ENCODE assay signal across 21 cellular contexts in the genomic region with DNA sequence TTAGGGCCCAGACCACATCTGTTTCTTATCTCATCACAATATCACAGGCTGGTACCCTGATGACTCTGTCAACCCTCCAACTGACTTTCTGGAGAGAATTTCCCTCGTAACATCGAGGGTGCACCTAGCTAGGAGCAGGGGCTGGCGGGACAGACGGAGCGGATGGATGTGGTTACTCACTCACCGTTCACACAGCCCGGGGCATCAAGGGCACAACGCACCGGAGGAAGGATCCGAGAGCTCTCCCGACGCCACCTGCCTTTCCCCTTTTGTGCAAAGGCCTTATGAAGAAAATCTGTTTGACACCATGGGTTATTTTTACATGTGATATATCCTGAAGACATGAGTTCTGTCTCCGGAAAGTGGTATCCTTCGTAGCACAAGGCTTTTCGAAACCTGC. TPM values are rescaled to one million over a fixed set of nuclear protein-coding genes. Genes with fewer than 3 reads are reported as not detected.
A peak's percentile ranks its signal among the peaks of the same experiment; 100 is the strongest.
DNase-seq lines count a peak whose midpoint lies in the region; ATAC-seq and TF ChIP-seq lines count a peak whose summit lies in the region.
"Had no signal": no experiment of that assay in that cellular context is flagged by ENCODE, and none has a peak within 500 bp of the region (broad histone marks: within the 10 kb centered on the region; RNA-seq: fewer than 3 reads in every experiment).

No MANE protein-coding gene starts in this region.

- peak; percentile 35 for DNase-seq in SK-N-SH
- DNase-seq in central memory CD8-positive, alpha-beta T cell (ENCODE audit: low spot score in 2 of 2) = no peak
- peak; percentile 56 for DNase-seq in sigmoid colon
- DNase-seq in stimulated activated CD4-positive, alpha-beta T cell treated with anti-CD3 and anti-CD28 coated beads, Interleukin-4, amount 100 ng/mL, for 1 hour = no peak
- DNase-seq in COR-L47 (lab: John Stamatoyannopoulos, UW) = no peak
- DNase-seq in putamen (ENCODE audit: low spot score) = no peak
- DNase-seq: activated CD4-positive, alpha-beta T cell treated with anti-CD3 and anti-CD28 coated beads, Interleukin-2, amount 50 U/mL, for 1 hour; activated T-cell treated with anti-CD3 and anti-CD28 coated beads, Interleukin-2, amount 50 U/mL, for 4 hours; effector CD4-positive, alpha-beta T cell; hippocampal formation; NCI-H1694; NCI-H2171; NCI-H524 treated with DMSO at 0.1 percent for 48 hours; stimulated activated naive CD8-positive, alpha-beta T cell treated with anti-CD3 and anti-CD28 coated beads, Interleukin-15, Interleukin-2, amounts not matched to agents 100 U/mL and 50 U/mL, for 24 hours had no signal

- TF ChIP-seq RAD21 in SK-N-SH (IDR thresholded peaks at IDR 0.05; ENCODE audit: low read length) = no peak

- H3K4me3 ChIP-seq in SK-N-SH (ENCODE audit: low read depth in 2 of 2, low read length in 1 of 2) (no peak overlapping the region), sigmoid colon (no peak overlapping the region)
- H3K4me3 ChIP-seq: tibial nerve had no signal

- peaks cover 2% of the 10 kb centered on the region for H3K27me3 Mint-ChIP-seq in IgD-negative memory B cell
- H3K27me3 Mint-ChIP-seq in central memory CD8-positive, alpha-beta T cell = no peaks in the 10 kb centered on the region
- H3K27me3 Mint-ChIP-seq: activated naive CD8-positive, alpha-beta T cell had no signal

- peaks cover 64 to 74% (median 73%) of the 10 kb centered on the region in 3 donors for H3K4me1 Mint-ChIP-seq in IgD-negative memory B cell
- H3K4me1 Mint-ChIP-seq in central memory CD8-positive, alpha-beta T cell = peaks cover 70% of the 10 kb centered on the region

- H3K27me3 ChIP-seq in SK-N-SH (ENCODE audit: insufficient read depth) (no peaks in the 10 kb centered on the region), sigmoid colon (no peaks in the 10 kb centered on the region)
- H3K27me3 ChIP-seq: tibial nerve had no signal

- H3K36me3 Mint-ChIP-seq in IgD-negative memory B cell = peaks cover 10% of the 10 kb centered on the region
- peaks cover 48% of the 10 kb centered on the region for H3K36me3 Mint-ChIP-seq in central memory CD8-positive, alpha-beta T cell (ENCODE audit: insufficient read depth)

- no peaks in the 10 kb centered on the region; a peak in 1 of 4 replicates for H3K4me1 ChIP-seq in SK-N-SH (ENCODE audit: control insufficient read depth in 1 of 2, insufficient read depth in 2 of 2, low read depth in 1 of 2, low read length in 1 of 2)
- no peaks in the 10 kb centered on the region for H3K4me1 ChIP-seq in sigmoid colon

- H3K9ac ChIP-seq in SK-N-SH = no peak overlapping the region

- ATAC-seq in SK-N-SH treated with all-trans-retinoic acid at 6 μM for 48 hours = no peak
- no peak for ATAC-seq in central memory CD8-positive, alpha-beta T cell (replicated peaks; ENCODE audit: extremely low read depth, poor library complexity, severe bottlenecking)
- ATAC-seq: activated T-cell treated with anti-CD3 and anti-CD28 coated beads, Interleukin-2, amount 50 U/mL, for 4 hours had no signal

- H3K79me2 ChIP-seq in SK-N-SH (ENCODE audit: insufficient read depth) = no peaks in the 10 kb centered on the region

- H3K36me3 ChIP-seq in SK-N-SH (replicated peaks in 1 of 2; ENCODE audit: control insufficient read depth in 1 of 2, insufficient read depth in 2 of 2, low read length in 1 of 2) (peaks cover 17 to 46% of the 10 kb centered on the region in 2 experiments), sigmoid colon (peaks cover 6 to 67% (median 36%) of the 10 kb centered on the region in 4 donors)

- TF ChIP-seq EP300 in SK-N-SH (IDR thresholded peaks at IDR 0.05; ENCODE audit: borderline replicate concordance in 1 of 2, low read depth in 1 of 2, low read length in 1 of 2) (no peak), sigmoid colon (IDR thresholded peaks at IDR 0.05) (no peak)

- no peak for TF ChIP-seq POLR2A in sigmoid colon (IDR thresholded peaks at IDR 0.05)

- intact Hi-C loops in sigmoid colon (cut with DNase I) = no loop called here

- 88% methylated on average over 15 of the region's 15 CpGs for WGBS in SK-N-SH (ENCODE audit: low lambda C conversion rate)
- 90 to 94% methylated on average over 15 of the region's 15 CpGs for WGBS in sigmoid colon, 2 donors

- CTCF ChIA-PET in SK-N-SH (lab: Yijun Ruan, JAX) = interaction anchor here (1.9 kb wide), 1 partner anchor 10 kb away, joined by 7 read pairs; no protein-coding TSS in a partner anchor

- POLR2A ChIA-PET in SK-N-SH (lab: Yijun Ruan, JAX) = no interaction called here

- H3K4me3 Mint-ChIP-seq in IgD-negative memory B cell = peak overlapping the region in 2 of 4 donors; percentile 67 to 75
- H3K4me3 Mint-ChIP-seq in central memory CD8-positive, alpha-beta T cell = peak overlapping the region; percentile 26
- H3K4me3 Mint-ChIP-seq: activated naive CD8-positive, alpha-beta T cell; activated T-cell treated with anti-CD3 and anti-CD28 coated beads, Interleukin-2, amount 50 U/mL, for 4 hours; T-helper 2 cell treated with Interferon-gamma antibody and Interleukin-4, amounts not matched to agents 5 μg/mL and 100 μg/mL, for 36 hours had no signal

- no peak overlapping the region for H2AFZ ChIP-seq in SK-N-SH (ENCODE audit: low read depth)

- H3K9me3 ChIP-seq in SK-N-SH = no peaks in the 10 kb centered on the region
- no peaks in the 10 kb centered on the region for H3K9me3 ChIP-seq in sigmoid colon
- H3K9me3 ChIP-seq: tibial nerve had no signal

- H3K9me3 Mint-ChIP-seq in IgD-negative memory B cell = peaks cover 0 to 2% (median 0%) of the 10 kb centered on the region in 3 donors
- H3K9me3 Mint-ChIP-seq in central memory CD8-positive, alpha-beta T cell = no peaks in the 10 kb centered on the region
- H3K9me3 Mint-ChIP-seq: activated T-cell treated with anti-CD3 and anti-CD28 coated beads, Interleukin-2, amount 50 U/mL, for 4 hours; T-helper 2 cell treated with Interferon-gamma antibody and Interleukin-4, amounts not matched to agents 5 μg/mL and 100 μg/mL, for 36 hours had no signal

- no peak overlapping the region for H3K4me2 ChIP-seq in SK-N-SH

- no peaks in the 10 kb centered on the region for H3F3A ChIP-seq in SK-N-SH (replicated peaks; ENCODE audit: insufficient read depth)

- H3K27ac ChIP-seq in SK-N-SH (ENCODE audit: low read depth in 2 of 2, low read length in 1 of 2) (no peak overlapping the region), sigmoid colon (no peak overlapping the region)
- H3K27ac ChIP-seq: 22Rv1, tibial nerve, VCaP had no signal

- no peaks in the 10 kb centered on the region for H4K20me1 ChIP-seq in SK-N-SH (ENCODE audit: insufficient read depth)

- H3K9me2 ChIP-seq in SK-N-SH = no peaks in the 10 kb centered on the region

- no peak for TF ChIP-seq CTCF in SK-N-SH (IDR thresholded peaks at IDR 0.05)
- TF ChIP-seq CTCF in sigmoid colon (IDR thresholded peaks at IDR 0.05) = no peak

- H3K27ac Mint-ChIP-seq in IgD-negative memory B cell = peak overlapping the region; percentile 93 to 97 (median 94)
- peak overlapping the region; percentile 79 for H3K27ac Mint-ChIP-seq in central memory CD8-positive, alpha-beta T cell (ENCODE audit: low read depth)
- H3K27ac Mint-ChIP-seq: T-helper 2 cell treated with Interferon-gamma antibody and Interleukin-4, amounts not matched to agents 5 μg/mL and 100 μg/mL, for 36 hours had no signal

TF ChIP-seq in SK-N-SH, 30 proteins besides CTCF, POLR2A, EP300 and RAD21:
- TF ChIP-seq RXRA (IDR thresholded peaks at IDR 0.05; ENCODE audit: borderline replicate concordance, low read depth) (no peak), EZH2phosphoT487 (IDR thresholded peaks at IDR 0.05; ENCODE audit: borderline replicate concordance, low read depth) (no peak), NFIC (IDR thresholded peaks at IDR 0.05; ENCODE audit: borderline replicate concordance) (no peak), RFX5 (IDR thresholded peaks at IDR 0.05; ENCODE audit: low read length) (no peak)
- TF ChIP-seq, protein P1, sequence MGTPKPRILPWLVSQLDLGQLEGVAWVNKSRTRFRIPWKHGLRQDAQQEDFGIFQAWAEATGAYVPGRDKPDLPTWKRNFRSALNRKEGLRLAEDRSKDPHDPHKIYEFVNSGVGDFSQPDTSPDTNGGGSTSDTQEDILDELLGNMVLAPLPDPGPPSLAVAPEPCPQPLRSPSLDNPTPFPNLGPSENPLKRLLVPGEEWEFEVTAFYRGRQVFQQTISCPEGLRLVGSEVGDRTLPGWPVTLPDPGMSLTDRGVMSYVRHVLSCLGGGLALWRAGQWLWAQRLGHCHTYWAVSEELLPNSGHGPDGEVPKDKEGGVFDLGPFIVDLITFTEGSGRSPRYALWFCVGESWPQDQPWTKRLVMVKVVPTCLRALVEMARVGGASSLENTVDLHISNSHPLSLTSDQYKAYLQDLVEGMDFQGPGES (IDR thresholded peaks at IDR 0.05; ENCODE audit: low read depth, low read length) = no peak

TF ChIP-seq in SK-N-SH treated with all-trans-retinoic acid at 6 μM for 48 hours, 23 proteins besides CTCF, POLR2A, EP300 and RAD21 (continues in another document):
- TF ChIP-seq ZFP30 (CRISPR knock-in tag; IDR thresholded peaks at IDR 0.05) (no peak), ZNF8 (CRISPR knock-in tag; IDR thresholded peaks at IDR 0.05) (no peak), ZFP3 (CRISPR knock-in tag; IDR thresholded peaks at IDR 0.05) (no peak), TOX (CRISPR knock-in tag; IDR thresholded peaks at IDR 0.05; ENCODE audit: borderline replicate concordance) (no peak), ZNF70 (CRISPR knock-in tag; IDR thresholded peaks at IDR 0.05) (no peak), OSR1 (CRISPR knock-in tag; IDR thresholded peaks at IDR 0.05) (no peak), PPARA (CRISPR knock-in tag; IDR thresholded peaks at IDR 0.05; ENCODE audit: borderline replicate concordance) (no peak)
- TF ChIP-seq, protein P2, sequence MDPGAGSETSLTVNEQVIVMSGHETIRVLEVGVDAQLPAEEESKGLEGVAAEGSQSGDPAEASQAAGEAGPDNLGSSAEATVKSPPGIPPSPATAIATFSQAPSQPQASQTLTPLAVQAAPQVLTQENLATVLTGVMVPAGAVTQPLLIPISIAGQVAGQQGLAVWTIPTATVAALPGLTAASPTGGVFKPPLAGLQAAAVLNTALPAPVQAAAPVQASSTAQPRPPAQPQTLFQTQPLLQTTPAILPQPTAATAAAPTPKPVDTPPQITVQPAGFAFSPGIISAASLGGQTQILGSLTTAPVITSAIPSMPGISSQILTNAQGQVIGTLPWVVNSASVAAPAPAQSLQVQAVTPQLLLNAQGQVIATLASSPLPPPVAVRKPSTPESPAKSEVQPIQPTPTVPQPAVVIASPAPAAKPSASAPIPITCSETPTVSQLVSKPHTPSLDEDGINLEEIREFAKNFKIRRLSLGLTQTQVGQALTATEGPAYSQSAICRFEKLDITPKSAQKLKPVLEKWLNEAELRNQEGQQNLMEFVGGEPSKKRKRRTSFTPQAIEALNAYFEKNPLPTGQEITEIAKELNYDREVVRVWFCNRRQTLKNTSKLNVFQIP (CRISPR knock-in tag; IDR thresholded peaks at IDR 0.05; ENCODE audit: borderline replicate concordance, low read depth) = no peak

RNA-seq across cellular contexts. Expression of a gene that starts 31.4 kb away (rescaled TPM):
- 14.5 and 20.5 TPM in 2 replicates for polyA plus RNA-seq in SK-N-SH (2012; rRNA removed)
- polyA plus RNA-seq in SK-N-SH (2012; cell fraction: cytosol; rRNA removed) = 13.3 and 15.6 TPM in 2 replicates
- 19.1 and 32.5 TPM in 2 replicates for polyA plus RNA-seq in SK-N-SH (2012; cell fraction: nucleus; rRNA removed)
- 13.8 TPM for polyA plus RNA-seq in IgD-negative memory B cell
- total RNA-seq in sigmoid colon = 10 to 100 TPM; 19.4 to 42.0 (median 24.2) TPM
- polyA plus RNA-seq in sigmoid colon = 10 to 100 TPM in 1 of 3 donors, 1 to 10 TPM in 2; 3.6 to 14.0 (median 3.7) TPM

Comparison
In these comparisons a context has a peak if more than half of its experiments do, and no peak if none do; other contexts are left out.
1. DNase-seq: peak in SK-N-SH (single experiment) and sigmoid colon (single experiment); none in central memory CD8-positive, alpha-beta T cell (0 of 2), stimulated activated CD4-positive, alpha-beta T cell treated with anti-CD3 and anti-CD28 coated beads, Interleukin-4, amount 100 ng/mL, for 1 hour (single experiment), COR-L47 (single experiment) and putamen (single experiment).